ENCODE assay signal across 12 cellular contexts in genomic region chr6:42292002-42292735, GRCh38.
DNase-seq lines count a peak whose midpoint lies in the region; ATAC-seq, FAIRE-seq and TF ChIP-seq lines count a peak whose summit lies in the region.
"Had no signal": no experiment of that assay in that cellular context is flagged by ENCODE, and none has a peak within 500 bp of the region (broad histone marks: within the 10 kb centered on the region; RNA-seq: fewer than 3 reads in every experiment).

No MANE protein-coding gene starts in this region.

- intact Hi-C loops in activated CD4-positive, alpha-beta T cell treated with anti-CD3 and anti-CD28 coated beads, Interleukin-2, amount 10 ng/mL, durations not matched to agents 24 days and 14 days (cut with micrococcal nuclease) = no loop called here

- H3K9me3 Mint-ChIP-seq in activated CD4-positive, alpha-beta T cell treated with anti-CD3 and anti-CD28 coated beads, Interleukin-2, amount 10 ng/mL, durations not matched to agents 24 days and 14 days = no peaks in the 10 kb centered on the region
- H3K9me3 Mint-ChIP-seq in effector memory CD8-positive, alpha-beta T cell = peaks cover 0 to 3% of the 10 kb centered on the region in 2 donors
- H3K9me3 Mint-ChIP-seq in osteocyte (ENCODE audit: unreplicated experiment) = no peaks in the 10 kb centered on the region

- H3K4me1 Mint-ChIP-seq in activated CD4-positive, alpha-beta T cell treated with anti-CD3 and anti-CD28 coated beads, Interleukin-2, amount 10 ng/mL, durations not matched to agents 24 days and 14 days = peaks cover 41% of the 10 kb centered on the region
- peaks cover 59 to 75% of the 10 kb centered on the region in 2 donors for H3K4me1 Mint-ChIP-seq in effector memory CD8-positive, alpha-beta T cell (ENCODE audit: low read depth in 2 of 2)
- H3K4me1 Mint-ChIP-seq in osteocyte (ENCODE audit: unreplicated experiment) = peaks cover 7% of the 10 kb centered on the region

- peaks cover 42% of the 10 kb centered on the region for H3K36me3 Mint-ChIP-seq in activated CD4-positive, alpha-beta T cell treated with anti-CD3 and anti-CD28 coated beads, Interleukin-2, amount 10 ng/mL, durations not matched to agents 24 days and 14 days (ENCODE audit: low read depth)
- peaks cover 12% of the 10 kb centered on the region for H3K36me3 Mint-ChIP-seq in effector memory CD8-positive, alpha-beta T cell (ENCODE audit: insufficient read depth)
- H3K36me3 Mint-ChIP-seq in osteocyte (ENCODE audit: unreplicated experiment) = peaks cover 2% of the 10 kb centered on the region

- TF ChIP-seq CTCF in osteocyte (IDR thresholded peaks at IDR 0.05) = no peak

- peak overlapping the region; percentile 82 for H3K27ac Mint-ChIP-seq in activated CD4-positive, alpha-beta T cell treated with anti-CD3 and anti-CD28 coated beads, Interleukin-2, amount 10 ng/mL, durations not matched to agents 24 days and 14 days
- H3K27ac Mint-ChIP-seq in effector memory CD8-positive, alpha-beta T cell = peak overlapping the region; percentile 97
- H3K27ac Mint-ChIP-seq in osteocyte (ENCODE audit: unreplicated experiment) = peak overlapping the region; percentile 56

- no peaks in the 10 kb centered on the region for H3K27me3 Mint-ChIP-seq in activated CD4-positive, alpha-beta T cell treated with anti-CD3 and anti-CD28 coated beads, Interleukin-2, amount 10 ng/mL, durations not matched to agents 24 days and 14 days
- H3K27me3 Mint-ChIP-seq in effector memory CD8-positive, alpha-beta T cell = no peaks in the 10 kb centered on the region
- no peaks in the 10 kb centered on the region for H3K27me3 Mint-ChIP-seq in osteocyte (ENCODE audit: unreplicated experiment)

- no peak for FAIRE-seq in RCC 7860 (lab: Jason Lieb, UNC)

- H3K4me3 Mint-ChIP-seq in activated CD4-positive, alpha-beta T cell treated with anti-CD3 and anti-CD28 coated beads, Interleukin-2, amount 10 ng/mL, durations not matched to agents 24 days and 14 days = no peak overlapping the region
- H3K4me3 Mint-ChIP-seq in effector memory CD8-positive, alpha-beta T cell = peak overlapping the region; percentile 37 to 64
- no peak overlapping the region for H3K4me3 Mint-ChIP-seq in osteocyte (ENCODE audit: unreplicated experiment)

- DNase-seq in activated CD4-positive, alpha-beta T cell treated with anti-CD3 and anti-CD28 coated beads, Interleukin-2, amount 10 ng/mL, durations not matched to agents 24 days and 14 days = no peak
- DNase-seq in activated CD4-positive, alpha-beta T cell treated with anti-CD3 and anti-CD28 coated beads for 1 hour = no peak
- peak; percentile 9 for DNase-seq in RCC 7860 (ENCODE audit: low spot score)
- DNase-seq in effector memory CD8-positive, alpha-beta T cell = peak; percentile 18 to 25 (median 21)
- no peak for DNase-seq in osteocyte (ENCODE audit: extremely low spot score, unreplicated experiment)
- no peak for DNase-seq in SKM-1 (lab: John Stamatoyannopoulos, UW; ENCODE audit: unreplicated experiment)
- no peak for DNase-seq in NCI-H524 (lab: John Stamatoyannopoulos, UW)
- DNase-seq: ACHN; central memory CD4-positive, alpha-beta T cell; NCI-H2081 had no signal

- ATAC-seq in effector memory CD8-positive, alpha-beta T cell (replicated peaks) = peak; percentile 72
- no peak for ATAC-seq in HG03139 (IDR thresholded peaks at IDR 0.05; ENCODE audit: unreplicated experiment)
- ATAC-seq: sciatic nerve had no signal

Comparison
In these comparisons a context has a peak if more than half of its experiments do, and no peak if none do; other contexts are left out.
1. DNase-seq: peak in RCC 7860 (single experiment) and effector memory CD8-positive, alpha-beta T cell (3 of 3); none in activated CD4-positive, alpha-beta T cell treated with anti-CD3 and anti-CD28 coated beads, Interleukin-2, amount 10 ng/mL, durations not matched to agents 24 days and 14 days (single experiment), activated CD4-positive, alpha-beta T cell treated with anti-CD3 and anti-CD28 coated beads for 1 hour (single experiment), osteocyte (single experiment), SKM-1 (single experiment) and NCI-H524 (0 of 2).
2. H3K4me3 Mint-ChIP-seq: peak in effector memory CD8-positive, alpha-beta T cell (2 of 2); none in activated CD4-positive, alpha-beta T cell treated with anti-CD3 and anti-CD28 coated beads, Interleukin-2, amount 10 ng/mL, durations not matched to agents 24 days and 14 days (single experiment) and osteocyte (single experiment).
3. Peak in every context shown above with its lines, with median percentiles within 50 percentile points of each other: H3K27ac Mint-ChIP-seq.